Comparison of ENCODE assay signal across 1 cellular context in the genomic region with DNA sequence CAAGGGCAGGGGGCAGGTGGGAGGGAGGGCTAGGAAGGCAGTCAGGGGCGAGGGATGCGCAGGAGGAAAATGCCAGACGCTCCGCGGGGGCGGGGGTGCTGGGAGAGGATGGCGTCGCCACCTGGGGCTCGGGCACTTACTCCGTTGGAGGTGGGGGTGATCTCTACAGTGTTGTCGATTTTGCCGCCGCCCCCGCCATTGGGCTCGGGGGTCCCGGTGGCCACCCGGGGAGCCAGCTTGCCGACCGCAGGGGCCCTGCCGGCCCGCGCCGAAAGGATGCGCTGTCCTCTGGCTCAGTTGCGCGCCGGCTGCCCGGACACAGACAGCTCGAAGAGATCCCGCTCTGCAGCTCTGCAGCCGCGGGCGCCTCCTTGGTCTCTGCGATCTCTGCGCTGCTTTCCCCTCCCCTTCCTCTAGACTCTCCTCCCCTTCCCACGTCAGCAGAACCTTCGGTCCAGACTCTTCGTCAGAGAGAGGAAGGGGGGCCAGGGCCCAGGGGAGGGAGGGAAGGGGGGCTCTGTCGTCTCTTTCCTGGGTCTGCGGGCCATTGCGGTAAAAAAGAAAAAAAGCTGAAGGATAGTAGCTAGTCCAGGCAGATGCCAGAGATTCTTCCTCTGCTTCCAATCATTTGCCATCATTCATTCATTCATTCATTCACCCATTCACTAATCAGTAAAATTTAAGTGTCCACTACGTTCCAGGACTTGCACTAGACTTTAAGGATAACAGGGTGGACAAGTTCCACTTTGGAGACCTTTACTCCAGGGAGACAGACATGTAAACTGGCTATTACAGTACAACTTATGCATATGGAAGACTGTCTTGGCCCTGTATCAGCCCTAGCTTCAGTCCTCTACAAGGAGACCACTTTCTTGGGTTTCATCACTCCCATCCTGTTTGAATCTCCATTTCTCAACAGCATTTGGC.
TF ChIP-seq lines count a peak whose summit lies in the region.

A gene (minus strand): TSS at position 382 of the 927 bp plus-strand sequence.

TF ChIP-seq in IMR-90, 13 proteins besides CTCF, POLR2A, EP300 and RAD21 (continued from another document):
- TF ChIP-seq CEBPB (IDR thresholded peaks at IDR 0.05; ENCODE audit: low read depth, low read length) (no peak), SMC3 (IDR thresholded peaks at IDR 0.05; ENCODE audit: low read depth, low read length) (0 out of 2 replicates have a peak, but pooled peaks have one; percentile 20), FOS (IDR thresholded peaks at IDR 0.05; ENCODE audit: low read depth, low read length) (no peak), MAZ (IDR thresholded peaks at IDR 0.05; ENCODE audit: borderline replicate concordance, low read depth, low read length) (peak; percentile 88), MAFK (IDR thresholded peaks at IDR 0.05; ENCODE audit: low read depth, low read length) (peak; percentile 29; the same call in 1 of the 2 replicates)
